ENCODE assay signal across 8 cellular contexts in the genomic region with DNA sequence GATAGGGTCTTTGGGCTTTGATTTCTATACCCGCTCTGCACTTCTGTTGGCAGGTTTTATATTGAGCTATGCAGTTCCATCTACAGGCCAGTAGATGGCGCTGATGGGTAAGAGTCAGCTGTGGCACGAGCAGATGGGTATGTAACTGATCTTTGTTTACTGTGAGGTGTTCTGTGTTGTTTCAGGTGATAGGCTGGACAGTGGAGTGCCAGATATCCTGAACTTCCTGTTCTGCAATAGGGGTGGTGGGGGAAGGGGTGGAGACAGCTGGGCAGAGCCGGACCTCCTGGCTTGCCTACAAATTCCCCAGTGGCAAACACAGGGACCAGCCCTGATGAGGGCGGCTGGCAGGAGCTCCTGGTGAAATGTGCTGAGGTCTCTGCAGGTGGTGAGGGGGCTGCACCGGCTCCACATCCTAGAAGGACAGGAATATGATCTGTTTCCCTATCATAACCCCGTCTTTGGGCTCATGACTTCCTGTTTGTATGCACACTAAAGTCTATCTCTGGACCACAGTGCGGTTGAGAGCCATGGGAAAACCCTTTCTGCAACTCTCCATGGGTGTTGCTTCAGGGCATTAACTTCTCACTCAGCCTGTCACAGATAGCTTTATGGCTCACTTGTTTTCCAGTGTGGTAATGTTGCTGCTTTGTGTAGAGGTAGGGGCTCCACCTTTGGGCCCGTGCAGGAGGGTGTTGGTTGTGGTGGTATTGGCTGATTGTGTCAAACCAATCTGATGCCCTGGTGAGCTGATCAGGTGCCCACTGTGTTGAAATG. TPM values are rescaled to one million over a fixed set of nuclear protein-coding genes. Genes with fewer than 3 reads are reported as not detected.
DNase-seq lines count a peak whose midpoint lies in the region; ATAC-seq lines count a peak whose summit lies in the region.

No MANE protein-coding gene starts in this region.

- DNase-seq in activated effector memory CD4-positive, alpha-beta T cell treated with anti-CD3 and anti-CD28 coated beads, Interleukin-2, amount 50 U/mL, for 16 hours = peak; percentile 70
- DNase-seq in activated effector memory CD4-positive, alpha-beta T cell treated with Interleukin-2 at 50 U/mL for 16 hours = no peak
- DNase-seq in NCI-H1436 treated with DMSO at 0.1 percent for 48 hours (lab: John Stamatoyannopoulos, UW) (peak; percentile 61), T-helper 17 cell (peak in 1 of 3 donors; percentile 34), brain pericyte (ENCODE audit: low read depth, low spot score) (peak; percentile 22), iris pigment epithelial cell (ENCODE audit: low read depth) (peak; percentile 61)
- peak; percentile 35 for DNase-seq in stimulated activated CD4-positive, alpha-beta T cell treated with anti-CD3 and anti-CD28 coated beads, Interleukin-1b, Interleukin-23, amount 100 ng/mL, for 48 hours

- ATAC-seq in HG02678 (IDR thresholded peaks at IDR 0.05; ENCODE audit: unreplicated experiment) = peak; percentile 83
- peak; percentile 97 for ATAC-seq in T-helper 17 cell

- H3K27ac Mint-ChIP-seq in T-helper 17 cell = peak overlapping the region; percentile 49

- peaks cover 3% of the 10 kb centered on the region for H3K9me3 ChIP-seq in T-helper 17 cell (ENCODE audit: control insufficient read depth, low read length, poor library complexity, severe bottlenecking)

- H3K36me3 Mint-ChIP-seq in T-helper 17 cell (ENCODE audit: low read depth) = peaks cover 2% of the 10 kb centered on the region

- no peak overlapping the region for H3K4me3 Mint-ChIP-seq in T-helper 17 cell

- H3K27me3 Mint-ChIP-seq in T-helper 17 cell = peaks cover 41% of the 10 kb centered on the region

- H3K4me1 Mint-ChIP-seq in T-helper 17 cell = peaks cover 6% of the 10 kb centered on the region

RNA-seq across cellular contexts. Expression of a gene that starts 13.4 kb away (rescaled TPM):
- 10 to 100 TPM; 19.6 to 22.6 TPM for total RNA-seq in T-helper 17 cell
